In the genomic region with DNA sequence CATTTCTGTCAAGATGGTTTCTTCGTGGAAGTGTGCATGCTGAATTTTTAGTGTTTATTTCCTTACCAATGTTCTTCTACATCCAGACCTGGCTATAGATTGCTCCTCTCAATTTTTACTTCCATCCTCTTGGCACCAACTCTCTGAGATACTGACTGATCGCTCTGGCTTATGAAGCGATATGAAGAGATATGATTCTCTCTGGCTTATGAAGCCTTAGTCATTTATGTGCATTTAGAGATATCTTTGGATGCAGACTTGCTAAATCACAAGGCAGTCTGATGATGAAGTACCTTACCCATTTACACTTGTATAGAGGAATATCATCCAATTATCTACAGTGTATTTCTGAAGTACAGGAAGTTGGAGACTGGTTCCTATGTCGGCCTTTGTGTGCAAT, we compare ENCODE assay signal across 25 cellular contexts.
"Had no signal": no experiment of that assay in that cellular context is flagged by ENCODE, and none has a peak within 500 bp of the region (broad histone marks: within the 10 kb centered on the region; RNA-seq: fewer than 3 reads in every experiment).

No MANE protein-coding gene starts in this region.

- ATAC-seq: effector memory CD8-positive, alpha-beta T cell; foreskin keratinocyte; gastroesophageal sphincter; heart left ventricle; left cardiac atrium; left lung; left ventricle myocardium superior; lower lobe of right lung; naive thymus-derived CD4-positive, alpha-beta T cell had no signal

- H3K4me1 ChIP-seq: colonic mucosa had no signal

- H3K79me2 ChIP-seq: hepatocyte had no signal

- H3K4me1 Mint-ChIP-seq: immature natural killer cell had no signal

- H3K4me2 ChIP-seq: hepatocyte had no signal

- H3K36me3 ChIP-seq: colonic mucosa, esophagus muscularis mucosa, gastroesophageal sphincter, heart left ventricle, left lung, lower lobe of right lung had no signal

- DNase-seq: colonic mucosa; cortex of kidney; effector CD8-positive, alpha-beta T cell; effector memory CD8-positive, alpha-beta T cell; endodermal cell; foreskin keratinocyte; heart left ventricle; hypothalamus; immature natural killer cell; islet precursor cell; kidney; left cardiac atrium; left lung; left ventricle myocardium superior; lower lobe of right lung; mesendoderm; midbrain; naive thymus-derived CD4-positive, alpha-beta T cell had no signal

- H3K36me3 Mint-ChIP-seq: immature natural killer cell had no signal

- H3K27me3 Mint-ChIP-seq: dendritic cell treated with granulocyte-macrophage colony-stimulating factor and Interleukin-4, amounts not matched to agents 40 ng/mL and 50 ng/mL, for 4 days had no signal

- H3K4me3 ChIP-seq: colonic mucosa, esophagus muscularis mucosa, gastroesophageal sphincter, heart left ventricle, hepatocyte, left lung, lower lobe of right lung had no signal

- H3K27me3 ChIP-seq: colonic mucosa, esophagus muscularis mucosa, foreskin keratinocyte, gastroesophageal sphincter, heart left ventricle, hepatocyte, left lung had no signal

- H3K4me3 Mint-ChIP-seq: dendritic cell treated with granulocyte-macrophage colony-stimulating factor and Interleukin-4, amounts not matched to agents 40 ng/mL and 50 ng/mL, for 4 days; effector memory CD8-positive, alpha-beta T cell; endodermal cell; immature natural killer cell; naive thymus-derived CD4-positive, alpha-beta T cell had no signal

- H3K27ac ChIP-seq: colonic mucosa, epithelial cell of prostate, esophagus muscularis mucosa, foreskin keratinocyte, gastroesophageal sphincter, heart left ventricle, hepatocyte, left lung, lower lobe of right lung had no signal

- H2AFZ ChIP-seq: hepatocyte had no signal

- H3K27ac Mint-ChIP-seq: dendritic cell treated with granulocyte-macrophage colony-stimulating factor and Interleukin-4, amounts not matched to agents 40 ng/mL and 50 ng/mL, for 4 days; effector memory CD8-positive, alpha-beta T cell; endodermal cell; immature natural killer cell; naive thymus-derived CD4-positive, alpha-beta T cell had no signal

- H3K9me3 Mint-ChIP-seq: dendritic cell treated with granulocyte-macrophage colony-stimulating factor and Interleukin-4, amounts not matched to agents 40 ng/mL and 50 ng/mL, for 4 days; effector memory CD8-positive, alpha-beta T cell; endodermal cell; immature natural killer cell; naive thymus-derived CD4-positive, alpha-beta T cell had no signal

- FAIRE-seq: endometrium, frontal cortex, kidney had no signal

- H3K9me3 ChIP-seq: colonic mucosa, esophagus muscularis mucosa, gastroesophageal sphincter, left lung, lower lobe of right lung had no signal
